ENCODE assay signal across 8 cellular contexts in the genomic region with DNA sequence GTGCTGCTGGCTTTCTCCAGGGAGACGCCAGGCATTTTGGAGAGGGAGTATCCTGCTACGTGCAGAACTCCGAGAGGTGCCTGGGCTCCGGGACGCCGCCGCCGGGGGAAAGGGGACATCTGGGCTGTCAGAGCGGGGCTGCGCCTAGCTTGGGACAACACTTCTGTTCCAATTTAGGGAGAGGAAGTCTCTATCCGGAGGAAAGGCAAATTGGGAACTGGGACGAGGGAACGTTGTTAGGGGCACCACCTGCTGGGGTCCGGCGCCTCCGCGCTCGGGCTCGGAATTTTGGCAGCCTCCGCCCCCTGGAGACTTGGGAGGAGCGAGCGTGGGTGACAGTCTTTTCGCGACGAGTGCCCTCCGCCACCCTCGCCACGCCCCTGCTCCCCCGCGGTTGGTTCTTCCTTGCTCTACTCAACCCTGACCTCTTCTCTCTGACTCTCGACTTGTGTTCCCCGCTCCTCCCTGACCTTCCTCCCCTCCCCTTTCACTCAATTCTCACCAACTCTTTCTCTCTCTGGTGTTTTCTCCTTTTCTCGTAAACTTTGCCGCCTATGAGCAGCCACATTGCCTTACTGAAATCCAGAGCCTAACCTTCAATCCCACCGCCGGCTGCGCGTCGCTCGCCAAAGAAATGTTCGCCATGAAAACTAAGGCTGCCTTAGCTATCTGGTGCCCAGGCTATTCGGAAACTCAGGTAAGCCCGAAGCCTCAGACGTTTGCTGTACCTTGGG. TPM values are rescaled to one million over a fixed set of nuclear protein-coding genes. Genes with fewer than 3 reads are reported as not detected.
A peak's percentile ranks its signal among the peaks of the same experiment; 100 is the strongest.
DNase-seq lines count a peak whose midpoint lies in the region; ATAC-seq and TF ChIP-seq lines count a peak whose summit lies in the region.

No MANE protein-coding gene starts in this region.

- no CpG with 5 or more reads among the region's 44 CpGs for WGBS in trophoblast cell (ENCODE audit: extremely low coverage, insufficient coverage, insufficient read length)

- H3K4me3 ChIP-seq in trophoblast cell (ENCODE audit: low read depth, low read length) (peak overlapping the region; percentile 68), vagina (peak overlapping the region; percentile 46 to 54)

- intact Hi-C loops in Right ventricle myocardium superior (cut with DNase I) (no loop called here), vagina (cut with DNase I) (no loop called here)

- H3K9me3 ChIP-seq in trophoblast cell (ENCODE audit: insufficient read depth, low read depth, low read length), result no peaks in the 10 kb centered on the region
- H3K9me3 ChIP-seq in vagina, result no peaks in the 10 kb centered on the region

- no peak overlapping the region for H3K18ac ChIP-seq in trophoblast cell (ENCODE audit: low read length)

- peak overlapping the region; percentile 65 for H4K8ac ChIP-seq in trophoblast cell (ENCODE audit: low read depth, low read length)

- no peak overlapping the region for H3K4ac ChIP-seq in trophoblast cell (ENCODE audit: low read depth, low read length)

- TF ChIP-seq POLR2A in vagina (IDR thresholded peaks at IDR 0.05), result no peak

- DNase-seq in NCI-H2081 (lab: John Stamatoyannopoulos, UW) (peak; percentile 4 to 24), NCI-H2081 treated with DMSO at 0.1 percent for 48 hours (lab: John Stamatoyannopoulos, UW) (no peak), OCI-M2 (lab: John Stamatoyannopoulos, UW; ENCODE audit: unreplicated experiment) (peak; percentile 61), Right ventricle myocardium superior (peak; percentile 81), trophoblast cell (peak; percentile 19 to 37), vagina (ENCODE audit: extremely low spot score in 2 of 2) (no peak)
- DNase-seq in activated effector memory CD4-positive, alpha-beta T cell treated with anti-CD3 and anti-CD28 coated beads, Interleukin-2, amount 50 U/mL, for 16 hours, result peak; percentile 86

- no peak overlapping the region for H2AK5ac ChIP-seq in trophoblast cell (ENCODE audit: low read length)

- H3K23ac ChIP-seq in trophoblast cell (ENCODE audit: low read length), result no peak overlapping the region

- H3K4me1 ChIP-seq in trophoblast cell (ENCODE audit: control insufficient read depth in 1 of 2, insufficient read depth in 2 of 2, low read length in 2 of 2) (peaks cover 0 to 5% of the 10 kb centered on the region in 2 experiments), vagina (peaks cover 17% of the 10 kb centered on the region)

- H4K12ac ChIP-seq in trophoblast cell (ENCODE audit: low read depth, low read length), result no peak overlapping the region

- H2BK5ac ChIP-seq in trophoblast cell (ENCODE audit: low read depth, low read length, poor library complexity), result no peak overlapping the region

- no peak overlapping the region for H4K91ac ChIP-seq in trophoblast cell (ENCODE audit: low read depth, low read length)

- H3K27ac ChIP-seq in trophoblast cell (ENCODE audit: low read depth, low read length) (no peak overlapping the region), vagina (peak overlapping the region; percentile 62)

- H3K79me1 ChIP-seq in trophoblast cell (ENCODE audit: low read length), result peaks cover 3% of the 10 kb centered on the region

- no peak overlapping the region for H2BK120ac ChIP-seq in trophoblast cell (ENCODE audit: insufficient read depth, low read length, poor library complexity)

- H3K79me2 ChIP-seq in trophoblast cell (ENCODE audit: control insufficient read depth, insufficient read depth, low read length, poor library complexity), result peaks cover 1% of the 10 kb centered on the region

- peak overlapping the region; percentile 66 for H2AFZ ChIP-seq in trophoblast cell (ENCODE audit: insufficient read depth, low read length, poor library complexity)

- H2BK12ac ChIP-seq in trophoblast cell (ENCODE audit: low read length), result peak overlapping the region; percentile 23

- TF ChIP-seq CTCF in vagina (IDR thresholded peaks at IDR 0.05), result no peak

- no peak overlapping the region for H3K9ac ChIP-seq in trophoblast cell (ENCODE audit: low read length)

- H3K36me3 ChIP-seq in trophoblast cell (ENCODE audit: control insufficient read depth in 1 of 2, insufficient read depth in 2 of 2, low read length in 2 of 2), result no peaks in the 10 kb centered on the region
- H3K36me3 ChIP-seq in vagina, result no peaks in the 10 kb centered on the region

- H3K14ac ChIP-seq in trophoblast cell (ENCODE audit: low read length), result peak overlapping the region; percentile 14

- peaks cover 16% of the 10 kb centered on the region for H3K27me3 ChIP-seq in trophoblast cell (ENCODE audit: insufficient read depth, low read length)
- H3K27me3 ChIP-seq in vagina, result no peaks in the 10 kb centered on the region

- H3K4me2 ChIP-seq in trophoblast cell (ENCODE audit: low read length), result peak overlapping the region; percentile 95

- peak; percentile 59 for ATAC-seq in HG03175 (IDR thresholded peaks at IDR 0.05; ENCODE audit: unreplicated experiment)
- peak; percentile 97 for ATAC-seq in Right ventricle myocardium superior (ENCODE audit: poor library complexity)

RNA-seq across cellular contexts. Expression of a gene that starts 1.6 kb away (rescaled TPM):
- total RNA-seq in Right ventricle myocardium superior (4.5 TPM), vagina (2.0 TPM)
- 0.40 and 0.42 TPM in 2 replicates for polyA plus RNA-seq in trophoblast cell (2013)

RNA-seq across cellular contexts. Expression of a gene that starts 19.0 kb away (rescaled TPM):
- 12.8 TPM for total RNA-seq in Right ventricle myocardium superior
- 14.0 and 15.5 TPM in 2 replicates for polyA plus RNA-seq in trophoblast cell (2013)
- 27.5 TPM for total RNA-seq in vagina

Comparison
In these comparisons a context has a peak if more than half of its experiments do, and no peak if none do; other contexts are left out.
1. DNase-seq: peak in NCI-H2081 (2 of 2), OCI-M2 (single experiment), activated effector memory CD4-positive, alpha-beta T cell treated with anti-CD3 and anti-CD28 coated beads, Interleukin-2, amount 50 U/mL, for 16 hours (single experiment), Right ventricle myocardium superior (single experiment) and trophoblast cell (2 of 2); none in NCI-H2081 treated with DMSO at 0.1 percent for 48 hours (single experiment) and vagina (0 of 2).